In the genomic region with DNA sequence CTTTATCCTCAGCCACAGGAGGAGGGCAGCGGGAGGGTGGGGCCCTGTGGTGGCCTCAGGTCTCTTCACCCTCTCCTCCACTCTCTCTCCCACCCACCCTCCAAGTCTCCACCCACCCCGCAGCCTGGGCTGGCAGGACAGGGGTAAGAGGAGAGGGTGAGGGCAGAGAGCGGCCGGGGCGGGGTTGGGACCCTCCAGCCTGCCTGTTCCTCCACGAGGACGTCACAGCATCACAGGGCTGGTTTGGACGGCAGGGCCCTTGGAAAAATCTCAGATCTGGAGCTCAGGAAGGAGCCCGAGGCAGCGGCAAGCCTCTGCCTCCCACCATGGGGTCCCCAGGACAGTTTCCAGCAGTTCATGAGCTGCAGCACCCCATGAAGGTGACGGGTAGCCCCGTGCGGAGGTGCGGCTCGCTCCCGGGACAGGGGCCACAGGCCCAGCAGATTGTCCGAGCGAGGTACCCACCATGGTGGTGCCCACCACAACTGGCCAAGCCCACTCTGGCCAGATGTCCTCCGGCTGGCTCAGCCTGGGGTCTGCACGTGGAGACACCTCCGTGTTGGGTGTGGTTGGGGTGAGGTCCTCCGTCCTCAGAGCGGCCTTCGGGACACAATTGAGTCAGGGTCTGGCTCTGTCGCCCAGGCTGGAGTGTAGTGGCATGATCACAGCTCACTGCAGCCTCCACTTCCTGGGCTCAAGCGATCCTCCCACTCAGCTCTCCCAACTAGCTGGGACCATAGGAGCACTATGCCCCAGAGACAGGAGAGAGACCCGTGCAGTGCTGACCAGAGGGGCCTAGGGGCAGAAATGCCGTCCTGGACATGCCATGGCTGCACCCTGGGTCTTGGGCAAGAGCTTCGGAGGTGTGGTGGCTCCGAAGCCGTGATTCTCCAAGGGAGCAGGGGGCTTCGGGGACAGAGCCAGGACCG, we compare ENCODE assay signal across 29 cellular contexts. TPM values are rescaled to one million over a fixed set of nuclear protein-coding genes. Genes with fewer than 3 reads are reported as not detected.
"Had no signal": no experiment of that assay in that cellular context is flagged by ENCODE, and none has a peak within 500 bp of the region (broad histone marks: within the 10 kb centered on the region; RNA-seq: fewer than 3 reads in every experiment).

No MANE protein-coding gene starts in this region.

- H3K4me3 Mint-ChIP-seq: activated CD8-positive, alpha-beta T cell treated with anti-CD3 and anti-CD28 coated beads, Interleukin-2, amount 10 ng/mL, durations not matched to agents 7 days and 5 days; activated naive CD8-positive, alpha-beta T cell treated with anti-CD3 and anti-CD28 coated beads, Interleukin-2, amount 50 U/mL, for 24 hours; brain; central memory CD8-positive, alpha-beta T cell; T-helper 17 cell; WTC11 had no signal

- H3K4me3 ChIP-seq: PC-9, SJSA1 had no signal

- H3K27ac Mint-ChIP-seq: activated CD8-positive, alpha-beta T cell treated with anti-CD3 and anti-CD28 coated beads, Interleukin-2, amount 10 ng/mL, durations not matched to agents 7 days and 5 days; activated naive CD4-positive, alpha-beta T cell treated with anti-CD3 and anti-CD28 coated beads, Interleukin-2, amount 50 U/mL, for 72 hours; activated naive CD8-positive, alpha-beta T cell treated with anti-CD3 and anti-CD28 coated beads, Interleukin-2, amount 50 U/mL, for 24 hours; T-helper 17 cell; WTC11 had no signal

- H3K27ac ChIP-seq: KMS-11, PC-9, SJSA1 had no signal

- H3K9me3 ChIP-seq: SJSA1 had no signal

- H3K9me3 Mint-ChIP-seq: activated naive CD8-positive, alpha-beta T cell treated with anti-CD3 and anti-CD28 coated beads, Interleukin-2, amount 50 U/mL, for 24 hours; central memory CD8-positive, alpha-beta T cell; WTC11 had no signal

- H3K4me1 ChIP-seq: SJSA1 had no signal

- H3K36me3 ChIP-seq: SJSA1 had no signal

- H3K4me2 ChIP-seq: KMS-11, PC-9 had no signal

- H2AFZ ChIP-seq: PC-9 had no signal

- H3K4me1 Mint-ChIP-seq: activated naive CD8-positive, alpha-beta T cell treated with anti-CD3 and anti-CD28 coated beads, Interleukin-2, amount 50 U/mL, for 24 hours; central memory CD8-positive, alpha-beta T cell; T-helper 17 cell had no signal

- FAIRE-seq: astrocyte had no signal

- H3K36me3 Mint-ChIP-seq: activated naive CD4-positive, alpha-beta T cell treated with anti-CD3 and anti-CD28 coated beads, Interleukin-2, amount 50 U/mL, for 72 hours; brain; WTC11 had no signal

- DNase-seq: activated CD4-positive, alpha-beta T cell treated with anti-CD3 and anti-CD28 coated beads for 48 hours; activated CD4-positive, alpha-beta T cell treated with anti-CD3 and anti-CD28 coated beads, Interleukin-2, amount 50 U/mL, for 4 hours; activated CD4-positive, CD25-positive, alpha-beta regulatory T cell treated with anti-CD3 and anti-CD28 coated beads, Interleukin-2, amount 50 U/mL, for 72 hours; activated CD8-positive, alpha-beta memory T cell treated with anti-CD3 and anti-CD28 coated beads, Interleukin-2, amount 50 U/mL, for 48 hours; activated CD8-positive, alpha-beta T cell treated with anti-CD3 and anti-CD28 coated beads, Interleukin-2, amount 10 ng/mL, durations not matched to agents 7 days and 5 days; activated naive CD4-positive, alpha-beta T cell treated with Interleukin-2 at 50 U/mL for 16 hours; activated naive CD8-positive, alpha-beta T cell treated with anti-CD3 and anti-CD28 coated beads, Interleukin-2, amount 50 U/mL, for 24 hours; activated T-cell treated with anti-CD3 and anti-CD28 coated beads, Interleukin-2, amount 50 U/mL, for 1 hour; amniotic stem cell; MV-4-11; NCI-H1105; NCI-H1436; NCI-H1694 treated with DMSO at 0.1 percent for 48 hours; NCI-H2029 treated with DMSO at 0.1 percent for 48 hours; NCI-H345; NCI-H510A treated with DMSO at 0.1 percent for 48 hours; PC-9; Right ventricle myocardium superior; T-helper 17 cell; T-helper 9 cell had no signal

- ATAC-seq: activated CD8-positive, alpha-beta T cell treated with anti-CD3 and anti-CD28 coated beads, Interleukin-2, amount 10 ng/mL, durations not matched to agents 7 days and 5 days; activated naive CD4-positive, alpha-beta T cell treated with anti-CD3 and anti-CD28 coated beads, Interleukin-2, amount 50 U/mL, for 72 hours; activated naive CD8-positive, alpha-beta T cell treated with anti-CD3 and anti-CD28 coated beads, Interleukin-2, amount 50 U/mL, for 24 hours; T-helper 17 cell had no signal

- H3K9ac ChIP-seq: KMS-11 had no signal

RNA-seq across cellular contexts. Expression of a gene that starts 21.4 kb away (rescaled TPM):
- total RNA-seq: activated CD8-positive, alpha-beta T cell treated with anti-CD3 and anti-CD28 coated beads, Interleukin-2, amount 10 ng/mL, durations not matched to agents 7 days and 5 days; activated naive CD4-positive, alpha-beta T cell treated with anti-CD3 and anti-CD28 coated beads, Interleukin-2, amount 50 U/mL, for 72 hours; astrocyte; MCF 10A; PC-9; RPMI7951; SJSA1; T-helper 17 cell had no signal

RNA-seq across cellular contexts. Expression of a gene that starts 36.8 kb away (rescaled TPM):
- total RNA-seq: activated CD8-positive, alpha-beta T cell treated with anti-CD3 and anti-CD28 coated beads, Interleukin-2, amount 10 ng/mL, durations not matched to agents 7 days and 5 days; astrocyte; MCF 10A; PC-9; SJSA1; T-helper 17 cell; WTC11 had no signal

RNA-seq across cellular contexts. Expression of a gene that starts 47.3 kb away (rescaled TPM):
- total RNA-seq: activated CD8-positive, alpha-beta T cell treated with anti-CD3 and anti-CD28 coated beads, Interleukin-2, amount 10 ng/mL, durations not matched to agents 7 days and 5 days; astrocyte; MCF 10A; PC-9; RPMI7951; SJSA1; T-helper 17 cell had no signal

RNA-seq across cellular contexts. Expression of a gene that starts 52.2 kb away (rescaled TPM):
- total RNA-seq: activated CD8-positive, alpha-beta T cell treated with anti-CD3 and anti-CD28 coated beads, Interleukin-2, amount 10 ng/mL, durations not matched to agents 7 days and 5 days; activated naive CD4-positive, alpha-beta T cell treated with anti-CD3 and anti-CD28 coated beads, Interleukin-2, amount 50 U/mL, for 72 hours; astrocyte; MCF 10A; PC-9; SJSA1; T-helper 17 cell; WTC11 had no signal
